Comparison of ENCODE assay signal across 1 cellular context in genomic region chr10:59831658-59832503, GRCh38.
TF ChIP-seq lines count a peak whose summit lies in the region.

No MANE protein-coding gene starts in this region.

TF ChIP-seq in GM23338, 12 proteins besides CTCF, POLR2A, EP300 and RAD21 (continued from another document):
- no peak for TF ChIP-seq ETS1 (IDR thresholded peaks at IDR 0.05)
- no peak for TF ChIP-seq ZNF462 (CRISPR knock-in tag; IDR thresholded peaks at IDR 0.05)
- no peak for TF ChIP-seq ZNF331 (CRISPR knock-in tag; IDR thresholded peaks at IDR 0.05; ENCODE audit: low read depth)
- TF ChIP-seq ZNF114 (CRISPR knock-in tag; IDR thresholded peaks at IDR 0.05), result no peak
